8 cellular contexts compared by ENCODE assay signal in the genomic region with DNA sequence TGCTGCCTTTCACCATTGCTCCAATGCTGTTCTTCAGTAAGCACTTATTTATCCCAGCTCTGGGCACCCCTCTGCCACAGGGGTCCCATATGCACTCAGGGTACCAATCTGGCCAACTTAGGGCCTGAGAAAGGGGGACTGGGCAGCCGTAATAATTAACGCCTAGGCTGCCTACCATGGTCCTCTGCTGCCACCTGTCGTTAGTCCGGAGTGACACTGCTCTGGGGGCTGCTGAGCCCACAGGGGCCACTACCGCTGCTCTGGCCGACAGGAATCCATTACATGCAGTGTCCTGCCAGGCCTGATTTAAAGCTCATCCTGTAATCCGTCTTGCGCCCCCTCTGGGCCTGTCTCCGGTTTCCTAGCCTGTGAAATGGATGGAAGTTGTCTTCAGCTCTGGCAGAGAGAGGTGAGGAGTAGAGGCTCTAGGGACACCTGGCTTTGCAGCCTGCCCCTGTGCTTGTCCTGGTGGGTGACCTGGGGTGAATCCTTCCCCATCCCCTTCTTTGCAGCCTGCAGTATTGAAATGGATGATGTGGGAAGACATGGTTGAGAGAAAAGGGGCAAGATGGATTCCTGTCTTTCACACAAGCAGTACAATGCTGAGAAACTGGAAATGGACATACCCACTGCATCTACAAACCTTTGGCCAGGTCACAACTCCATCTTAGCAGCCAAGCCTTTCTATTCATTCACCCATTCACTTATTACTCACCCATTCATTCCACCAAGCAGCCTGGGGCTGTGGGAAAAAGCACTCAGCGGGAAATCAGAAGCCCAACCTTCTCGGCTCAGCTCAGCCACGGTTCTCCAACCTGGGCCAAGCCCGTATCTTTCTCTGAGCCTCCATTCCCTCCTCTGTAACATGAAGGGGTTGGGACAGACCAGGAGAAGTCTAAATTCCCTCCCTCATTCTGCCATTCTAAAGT.
DNase-seq lines count a peak whose midpoint lies in the region; ATAC-seq and TF ChIP-seq lines count a peak whose summit lies in the region.

No MANE protein-coding gene starts in this region.

- TF ChIP-seq CTCF in cardiac fibroblast (IDR thresholded peaks at IDR 0.05; ENCODE audit: low read depth, low read length), result peak; percentile 55

- no peak overlapping the region for H3K4me3 ChIP-seq in cardiac fibroblast (replicated peaks in 1 of 2; ENCODE audit: low read depth in 2 of 2, low read length in 2 of 2)

- DNase-seq in activated naive CD4-positive, alpha-beta T cell treated with Interleukin-2 at 50 U/mL for 16 hours, result peak; percentile 22
- DNase-seq in activated naive CD4-positive, alpha-beta T cell (lab: John Stamatoyannopoulos, UW), result no peak
- DNase-seq in HT1080 (ENCODE audit: low read depth) (peak; percentile 46), SW 1271 (lab: John Stamatoyannopoulos, UW) (peak; percentile 0 to 50), cardiac fibroblast (ENCODE audit: low read depth in 2 of 2) (peak; percentile 33 to 53), kidney tubule cell (ENCODE audit: low spot score) (peak; percentile 43)
- peak; percentile 5 to 32 for DNase-seq in stimulated activated CD8-positive, alpha-beta memory T cell treated with anti-CD3 and anti-CD28 coated beads, Interleukin-2, amount 100 ng/mL, for 48 hours (ENCODE audit: low read depth in 2 of 2)

- ATAC-seq in GM19035 (IDR thresholded peaks at IDR 0.05; ENCODE audit: unreplicated experiment), result no peak

Comparison
In these comparisons a context has a peak if more than half of its experiments do, and no peak if none do; other contexts are left out.
1. DNase-seq: peak in activated naive CD4-positive, alpha-beta T cell treated with Interleukin-2 at 50 U/mL for 16 hours (single experiment), HT1080 (single experiment), SW 1271 (2 of 2), cardiac fibroblast (2 of 2), kidney tubule cell (single experiment) and stimulated activated CD8-positive, alpha-beta memory T cell treated with anti-CD3 and anti-CD28 coated beads, Interleukin-2, amount 100 ng/mL, for 48 hours (2 of 2); none in activated naive CD4-positive, alpha-beta T cell (0 of 4).